Comparison of ENCODE assay signal across 1 cellular context in the genomic region with DNA sequence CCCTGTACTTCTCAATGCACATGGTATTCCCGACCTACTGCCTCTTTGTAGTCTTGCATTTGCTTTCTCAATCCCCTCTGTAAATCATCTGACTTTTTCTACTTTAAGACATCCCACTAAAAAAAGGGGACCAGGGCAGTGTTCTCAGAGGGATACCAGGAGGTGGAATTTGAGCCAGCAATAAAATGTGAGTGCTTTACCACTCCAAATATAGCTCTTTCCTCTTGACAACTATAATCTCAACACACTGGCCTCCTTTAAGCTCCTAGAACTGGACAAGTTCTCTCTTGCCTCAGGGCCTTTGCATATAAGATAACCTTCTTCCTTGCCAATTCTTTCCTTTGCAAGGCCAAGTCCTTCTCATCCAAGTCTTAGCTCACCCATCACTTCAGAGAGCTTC.
A peak's percentile ranks its signal among the peaks of the same experiment; 100 is the strongest.
TF ChIP-seq lines count a peak whose summit lies in the region.

No MANE protein-coding gene starts in this region.

TF ChIP-seq in HEK293, 187 proteins besides CTCF, POLR2A, EP300 and RAD21 (continued from another document):
- TF ChIP-seq ZNF585B (tag by site-specific recombination; IDR thresholded peaks at IDR 0.05) (no peak), ZNF623 (tag by site-specific recombination; IDR thresholded peaks at IDR 0.05) (peak; percentile 85), ZNF169 (tag by site-specific recombination; IDR thresholded peaks at IDR 0.05) (no peak), MZF1 (tag by site-specific recombination; IDR thresholded peaks at IDR 0.05; ENCODE audit: borderline replicate concordance) (peak; percentile 96), ZNF768 (tag by site-specific recombination; IDR thresholded peaks at IDR 0.05) (no peak), GLIS1 (tag by site-specific recombination; IDR thresholded peaks at IDR 0.05) (peak; percentile 38; the same call in 1 of the 2 replicates), ZSCAN30 (tag by site-specific recombination; IDR thresholded peaks at IDR 0.05) (no peak), ZNF530 (tag by site-specific recombination; IDR thresholded peaks at IDR 0.05; ENCODE audit: low read depth) (no peak), ZNF76 (tag by site-specific recombination; IDR thresholded peaks at IDR 0.05; ENCODE audit: borderline replicate concordance, low read depth) (no peak), WT1 (tag by site-specific recombination; IDR thresholded peaks at IDR 0.05) (no peak), ZSCAN18 (tag by site-specific recombination; IDR thresholded peaks at IDR 0.05) (no peak), ZNF600 (tag by site-specific recombination; IDR thresholded peaks at IDR 0.05) (no peak), ZNF112 (tag by site-specific recombination; IDR thresholded peaks at IDR 0.05) (no peak), ZNF18 (tag by site-specific recombination; IDR thresholded peaks at IDR 0.05) (no peak), ZNF211 (tag by site-specific recombination; IDR thresholded peaks at IDR 0.05; ENCODE audit: low read depth) (no peak), ZXDB (tag by site-specific recombination; IDR thresholded peaks at IDR 0.05) (no peak), ZNF354C (tag by site-specific recombination; IDR thresholded peaks at IDR 0.05; ENCODE audit: borderline replicate concordance, low read depth) (no peak), EGR2 (tag by site-specific recombination; IDR thresholded peaks at IDR 0.05; ENCODE audit: low read depth) (no peak), ZNF776 (tag by site-specific recombination; IDR thresholded peaks at IDR 0.05; ENCODE audit: borderline replicate concordance) (no peak), ZNF624 (tag by site-specific recombination; IDR thresholded peaks at IDR 0.05) (no peak), ZNF140 (tag by site-specific recombination; IDR thresholded peaks at IDR 0.05) (no peak), ZNF138 (tag by site-specific recombination; IDR thresholded peaks at IDR 0.05; ENCODE audit: borderline replicate concordance) (no peak), ZNF692 (tag by site-specific recombination; IDR thresholded peaks at IDR 0.05) (no peak)
- TF ChIP-seq, protein P1, sequence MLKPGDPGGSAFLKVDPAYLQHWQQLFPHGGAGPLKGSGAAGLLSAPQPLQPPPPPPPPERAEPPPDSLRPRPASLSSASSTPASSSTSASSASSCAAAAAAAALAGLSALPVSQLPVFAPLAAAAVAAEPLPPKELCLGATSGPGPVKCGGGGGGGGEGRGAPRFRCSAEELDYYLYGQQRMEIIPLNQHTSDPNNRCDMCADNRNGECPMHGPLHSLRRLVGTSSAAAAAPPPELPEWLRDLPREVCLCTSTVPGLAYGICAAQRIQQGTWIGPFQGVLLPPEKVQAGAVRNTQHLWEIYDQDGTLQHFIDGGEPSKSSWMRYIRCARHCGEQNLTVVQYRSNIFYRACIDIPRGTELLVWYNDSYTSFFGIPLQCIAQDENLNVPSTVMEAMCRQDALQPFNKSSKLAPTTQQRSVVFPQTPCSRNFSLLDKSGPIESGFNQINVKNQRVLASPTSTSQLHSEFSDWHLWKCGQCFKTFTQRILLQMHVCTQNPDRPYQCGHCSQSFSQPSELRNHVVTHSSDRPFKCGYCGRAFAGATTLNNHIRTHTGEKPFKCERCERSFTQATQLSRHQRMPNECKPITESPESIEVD (tag by site-specific recombination; IDR thresholded peaks at IDR 0.05), result peak; percentile 96
- TF ChIP-seq, protein P2, sequence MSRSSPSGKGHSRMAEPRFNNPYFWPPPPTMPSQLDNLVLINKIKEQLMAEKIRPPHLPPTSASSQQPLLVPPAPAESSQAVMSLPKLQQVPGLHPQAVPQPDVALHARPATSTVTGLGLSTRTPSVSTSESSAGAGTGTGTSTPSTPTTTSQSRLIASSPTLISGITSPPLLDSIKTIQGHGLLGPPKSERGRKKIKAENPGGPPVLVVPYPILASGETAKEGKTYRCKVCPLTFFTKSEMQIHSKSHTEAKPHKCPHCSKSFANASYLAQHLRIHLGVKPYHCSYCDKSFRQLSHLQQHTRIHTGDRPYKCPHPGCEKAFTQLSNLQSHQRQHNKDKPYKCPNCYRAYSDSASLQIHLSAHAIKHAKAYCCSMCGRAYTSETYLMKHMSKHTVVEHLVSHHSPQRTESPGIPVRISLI (tag by site-specific recombination; IDR thresholded peaks at IDR 0.05), result 0 out of 2 replicates have a peak, but pooled peaks have one; percentile 39
- TF ChIP-seq, protein P3, sequence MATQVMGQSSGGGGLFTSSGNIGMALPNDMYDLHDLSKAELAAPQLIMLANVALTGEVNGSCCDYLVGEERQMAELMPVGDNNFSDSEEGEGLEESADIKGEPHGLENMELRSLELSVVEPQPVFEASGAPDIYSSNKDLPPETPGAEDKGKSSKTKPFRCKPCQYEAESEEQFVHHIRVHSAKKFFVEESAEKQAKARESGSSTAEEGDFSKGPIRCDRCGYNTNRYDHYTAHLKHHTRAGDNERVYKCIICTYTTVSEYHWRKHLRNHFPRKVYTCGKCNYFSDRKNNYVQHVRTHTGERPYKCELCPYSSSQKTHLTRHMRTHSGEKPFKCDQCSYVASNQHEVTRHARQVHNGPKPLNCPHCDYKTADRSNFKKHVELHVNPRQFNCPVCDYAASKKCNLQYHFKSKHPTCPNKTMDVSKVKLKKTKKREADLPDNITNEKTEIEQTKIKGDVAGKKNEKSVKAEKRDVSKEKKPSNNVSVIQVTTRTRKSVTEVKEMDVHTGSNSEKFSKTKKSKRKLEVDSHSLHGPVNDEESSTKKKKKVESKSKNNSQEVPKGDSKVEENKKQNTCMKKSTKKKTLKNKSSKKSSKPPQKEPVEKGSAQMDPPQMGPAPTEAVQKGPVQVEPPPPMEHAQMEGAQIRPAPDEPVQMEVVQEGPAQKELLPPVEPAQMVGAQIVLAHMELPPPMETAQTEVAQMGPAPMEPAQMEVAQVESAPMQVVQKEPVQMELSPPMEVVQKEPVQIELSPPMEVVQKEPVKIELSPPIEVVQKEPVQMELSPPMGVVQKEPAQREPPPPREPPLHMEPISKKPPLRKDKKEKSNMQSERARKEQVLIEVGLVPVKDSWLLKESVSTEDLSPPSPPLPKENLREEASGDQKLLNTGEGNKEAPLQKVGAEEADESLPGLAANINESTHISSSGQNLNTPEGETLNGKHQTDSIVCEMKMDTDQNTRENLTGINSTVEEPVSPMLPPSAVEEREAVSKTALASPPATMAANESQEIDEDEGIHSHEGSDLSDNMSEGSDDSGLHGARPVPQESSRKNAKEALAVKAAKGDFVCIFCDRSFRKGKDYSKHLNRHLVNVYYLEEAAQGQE (tag by site-specific recombination; IDR thresholded peaks at IDR 0.05), result no peak
- TF ChIP-seq, protein P4, sequence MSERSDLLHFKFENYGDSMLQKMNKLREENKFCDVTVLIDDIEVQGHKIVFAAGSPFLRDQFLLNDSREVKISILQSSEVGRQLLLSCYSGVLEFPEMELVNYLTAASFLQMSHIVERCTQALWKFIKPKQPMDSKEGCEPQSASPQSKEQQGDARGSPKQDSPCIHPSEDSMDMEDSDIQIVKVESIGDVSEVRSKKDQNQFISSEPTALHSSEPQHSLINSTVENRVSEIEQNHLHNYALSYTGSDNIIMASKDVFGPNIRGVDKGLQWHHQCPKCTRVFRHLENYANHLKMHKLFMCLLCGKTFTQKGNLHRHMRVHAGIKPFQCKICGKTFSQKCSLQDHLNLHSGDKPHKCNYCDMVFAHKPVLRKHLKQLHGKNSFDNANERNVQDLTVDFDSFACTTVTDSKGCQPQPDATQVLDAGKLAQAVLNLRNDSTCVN (tag by site-specific recombination; optimal IDR thresholded peaks at IDR 0.05), result no peak
- TF ChIP-seq, protein P5, sequence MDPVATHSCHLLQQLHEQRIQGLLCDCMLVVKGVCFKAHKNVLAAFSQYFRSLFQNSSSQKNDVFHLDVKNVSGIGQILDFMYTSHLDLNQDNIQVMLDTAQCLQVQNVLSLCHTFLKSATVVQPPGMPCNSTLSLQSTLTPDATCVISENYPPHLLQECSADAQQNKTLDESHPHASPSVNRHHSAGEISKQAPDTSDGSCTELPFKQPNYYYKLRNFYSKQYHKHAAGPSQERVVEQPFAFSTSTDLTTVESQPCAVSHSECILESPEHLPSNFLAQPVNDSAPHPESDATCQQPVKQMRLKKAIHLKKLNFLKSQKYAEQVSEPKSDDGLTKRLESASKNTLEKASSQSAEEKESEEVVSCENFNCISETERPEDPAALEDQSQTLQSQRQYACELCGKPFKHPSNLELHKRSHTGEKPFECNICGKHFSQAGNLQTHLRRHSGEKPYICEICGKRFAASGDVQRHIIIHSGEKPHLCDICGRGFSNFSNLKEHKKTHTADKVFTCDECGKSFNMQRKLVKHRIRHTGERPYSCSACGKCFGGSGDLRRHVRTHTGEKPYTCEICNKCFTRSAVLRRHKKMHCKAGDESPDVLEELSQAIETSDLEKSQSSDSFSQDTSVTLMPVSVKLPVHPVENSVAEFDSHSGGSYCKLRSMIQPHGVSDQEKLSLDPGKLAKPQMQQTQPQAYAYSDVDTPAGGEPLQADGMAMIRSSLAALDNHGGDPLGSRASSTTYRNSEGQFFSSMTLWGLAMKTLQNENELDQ (tag by site-specific recombination; IDR thresholded peaks at IDR 0.05; ENCODE audit: low read depth), result no peak
- TF ChIP-seq, protein P6, sequence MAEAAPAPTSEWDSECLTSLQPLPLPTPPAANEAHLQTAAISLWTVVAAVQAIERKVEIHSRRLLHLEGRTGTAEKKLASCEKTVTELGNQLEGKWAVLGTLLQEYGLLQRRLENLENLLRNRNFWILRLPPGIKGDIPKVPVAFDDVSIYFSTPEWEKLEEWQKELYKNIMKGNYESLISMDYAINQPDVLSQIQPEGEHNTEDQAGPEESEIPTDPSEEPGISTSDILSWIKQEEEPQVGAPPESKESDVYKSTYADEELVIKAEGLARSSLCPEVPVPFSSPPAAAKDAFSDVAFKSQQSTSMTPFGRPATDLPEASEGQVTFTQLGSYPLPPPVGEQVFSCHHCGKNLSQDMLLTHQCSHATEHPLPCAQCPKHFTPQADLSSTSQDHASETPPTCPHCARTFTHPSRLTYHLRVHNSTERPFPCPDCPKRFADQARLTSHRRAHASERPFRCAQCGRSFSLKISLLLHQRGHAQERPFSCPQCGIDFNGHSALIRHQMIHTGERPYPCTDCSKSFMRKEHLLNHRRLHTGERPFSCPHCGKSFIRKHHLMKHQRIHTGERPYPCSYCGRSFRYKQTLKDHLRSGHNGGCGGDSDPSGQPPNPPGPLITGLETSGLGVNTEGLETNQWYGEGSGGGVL (tag by site-specific recombination; IDR thresholded peaks at IDR 0.05), result no peak
